19 cellular contexts compared by ENCODE assay signal in genomic region chr15:100923076-100923475, GRCh38. TPM values are rescaled to one million over a fixed set of nuclear protein-coding genes. Genes with fewer than 3 reads are reported as not detected.
DNase-seq lines count a peak whose midpoint lies in the region; ATAC-seq and TF ChIP-seq lines count a peak whose summit lies in the region.
"Had no signal": no experiment of that assay in that cellular context is flagged by ENCODE, and none has a peak within 500 bp of the region (broad histone marks: within the 10 kb centered on the region; RNA-seq: fewer than 3 reads in every experiment).

No MANE protein-coding gene starts in this region.

- H3K4me2 ChIP-seq in OCI-LY1 (ENCODE audit: low read length): peak overlapping the region; percentile 76

- peaks cover 27% of the 10 kb centered on the region for H3K79me2 ChIP-seq in OCI-LY1 (ENCODE audit: insufficient read depth, low read length)

- H3K9ac ChIP-seq in OCI-LY1 (ENCODE audit: low read length): peak overlapping the region; percentile 92

- H3K27ac Mint-ChIP-seq in dendritic cell treated with granulocyte-macrophage colony-stimulating factor and Interleukin-4, amounts not matched to agents 40 ng/mL and 50 ng/mL, for 4 days: peak overlapping the region; percentile 85
- no peak overlapping the region for H3K27ac Mint-ChIP-seq in activated T-cell treated with anti-CD3 and anti-CD28 coated beads, Interleukin-2, amount 50 U/mL, for 24 hours
- H3K27ac Mint-ChIP-seq: activated CD8-positive, alpha-beta T cell treated with anti-CD3 and anti-CD28 coated beads, Interleukin-2, amount 10 ng/mL, durations not matched to agents 7 days and 5 days had no signal

- H3K27ac ChIP-seq in OCI-LY1 (ENCODE audit: low read depth, low read length, poor library complexity, severe bottlenecking): peak overlapping the region; percentile 93
- peak overlapping the region; percentile 48 for H3K27ac ChIP-seq in temporal lobe (ENCODE audit: low read depth, low read length)
- H3K27ac ChIP-seq: cardiac muscle cell had no signal

- H2AFZ ChIP-seq in OCI-LY1 (ENCODE audit: low read length): no peak overlapping the region

- TF ChIP-seq CTCF in GM12875 (IDR thresholded peaks at IDR 0.05; ENCODE audit: borderline replicate concordance, insufficient read depth, low read depth, low read length) (no peak), OCI-LY1 (IDR thresholded peaks at IDR 0.05; ENCODE audit: low read length) (no peak)

- H3K9me2 ChIP-seq in OCI-LY1 (ENCODE audit: low read depth, low read length): no peaks in the 10 kb centered on the region

- no peak for ATAC-seq in HG02588 (IDR thresholded peaks at IDR 0.05; ENCODE audit: unreplicated experiment)
- ATAC-seq: activated CD4-positive, CD25-positive, alpha-beta regulatory T cell treated with anti-CD3 and anti-CD28 coated beads, Interleukin-2, amount 50 U/mL, for 24 hours; activated CD8-positive, alpha-beta T cell treated with anti-CD3 and anti-CD28 coated beads, Interleukin-2, amount 10 ng/mL, durations not matched to agents 7 days and 5 days; activated T-cell treated with anti-CD3 and anti-CD28 coated beads, Interleukin-2, amount 50 U/mL, for 4 hours; heart right ventricle; Right ventricle myocardium inferior had no signal

- intact Hi-C loops in dendritic cell treated with granulocyte-macrophage colony-stimulating factor and Interleukin-4, amounts not matched to agents 40 ng/mL and 50 ng/mL, for 4 days (cut with micrococcal nuclease): loop anchor here (2.0 kb wide), 1 partner anchor 14 kb away; no protein-coding TSS in a partner anchor

- H3K4me1 Mint-ChIP-seq in dendritic cell treated with granulocyte-macrophage colony-stimulating factor and Interleukin-4, amounts not matched to agents 40 ng/mL and 50 ng/mL, for 4 days (ENCODE audit: low read depth): peaks cover 59% of the 10 kb centered on the region
- H3K4me1 Mint-ChIP-seq in activated T-cell treated with anti-CD3 and anti-CD28 coated beads, Interleukin-2, amount 50 U/mL, for 24 hours (ENCODE audit: low read depth): peaks cover 20% of the 10 kb centered on the region

- no peaks in the 10 kb centered on the region for H3K27me3 ChIP-seq in OCI-LY1 (ENCODE audit: insufficient read depth, low read length)
- H3K27me3 ChIP-seq: testis had no signal

- H3K9me3 ChIP-seq in OCI-LY1 (ENCODE audit: low read length): no peaks in the 10 kb centered on the region
- H3K9me3 ChIP-seq: heart right ventricle, testis had no signal

- 0 out of 2 replicates have a peak, but pooled peaks cover 10% of the 10 kb centered on the region for H3F3A ChIP-seq in OCI-LY1 (ENCODE audit: insufficient read depth, low read length)

- H3K4me3 ChIP-seq in GM12875 (ENCODE audit: low read depth, low read length): peak overlapping the region; percentile 36
- H3K4me3 ChIP-seq in OCI-LY1 (ENCODE audit: low read depth, low read length, poor library complexity, severe bottlenecking): peak overlapping the region; percentile 88
- H3K4me3 ChIP-seq: cardiac muscle cell, heart right ventricle, testis had no signal

- H4K20me1 ChIP-seq in OCI-LY1 (ENCODE audit: insufficient read depth, low read length): no peaks in the 10 kb centered on the region

- H3K9me3 Mint-ChIP-seq in dendritic cell treated with granulocyte-macrophage colony-stimulating factor and Interleukin-4, amounts not matched to agents 40 ng/mL and 50 ng/mL, for 4 days: no peaks in the 10 kb centered on the region
- H3K9me3 Mint-ChIP-seq in activated T-cell treated with anti-CD3 and anti-CD28 coated beads, Interleukin-2, amount 50 U/mL, for 24 hours: no peaks in the 10 kb centered on the region
- H3K9me3 Mint-ChIP-seq: activated T-cell treated with anti-CD3 and anti-CD28 coated beads, Interleukin-2, amount 50 U/mL, for 4 hours had no signal

- DNase-seq in NCI-H524 treated with DMSO at 0.1 percent for 48 hours (lab: John Stamatoyannopoulos, UW): no peak
- DNase-seq in activated T-cell treated with anti-CD3 and anti-CD28 coated beads, Interleukin-2, amount 50 U/mL, for 24 hours: no peak
- DNase-seq: activated CD8-positive, alpha-beta T cell treated with anti-CD3 and anti-CD28 coated beads, Interleukin-2, amount 10 ng/mL, durations not matched to agents 7 days and 5 days; activated naive CD4-positive, alpha-beta T cell treated with Interleukin-2 at 50 U/mL for 16 hours; activated T-cell treated with anti-CD3 and anti-CD28 coated beads, Interleukin-2, amount 50 U/mL, for 4 hours; DMS79 treated with DMSO at 0.1 percent for 48 hours; heart right ventricle; midbrain; NCI-H1436 treated with DMSO at 0.1 percent for 48 hours; NCI-H510A treated with DMSO at 0.1 percent for 48 hours; testis had no signal

- peaks cover 82% of the 10 kb centered on the region for H3K36me3 Mint-ChIP-seq in dendritic cell treated with granulocyte-macrophage colony-stimulating factor and Interleukin-4, amounts not matched to agents 40 ng/mL and 50 ng/mL, for 4 days (ENCODE audit: low read depth)
- no peaks in the 10 kb centered on the region for H3K36me3 Mint-ChIP-seq in activated T-cell treated with anti-CD3 and anti-CD28 coated beads, Interleukin-2, amount 50 U/mL, for 24 hours (ENCODE audit: low read depth)

- H3K4me3 Mint-ChIP-seq in dendritic cell treated with granulocyte-macrophage colony-stimulating factor and Interleukin-4, amounts not matched to agents 40 ng/mL and 50 ng/mL, for 4 days: peak overlapping the region; percentile 73
- H3K4me3 Mint-ChIP-seq in activated T-cell treated with anti-CD3 and anti-CD28 coated beads, Interleukin-2, amount 50 U/mL, for 24 hours: no peak overlapping the region
- H3K4me3 Mint-ChIP-seq: activated T-cell treated with anti-CD3 and anti-CD28 coated beads, Interleukin-2, amount 50 U/mL, for 4 hours had no signal

- no peaks in the 10 kb centered on the region for H3K27me3 Mint-ChIP-seq in dendritic cell treated with granulocyte-macrophage colony-stimulating factor and Interleukin-4, amounts not matched to agents 40 ng/mL and 50 ng/mL, for 4 days
- peaks cover 57% of the 10 kb centered on the region for H3K27me3 Mint-ChIP-seq in activated T-cell treated with anti-CD3 and anti-CD28 coated beads, Interleukin-2, amount 50 U/mL, for 24 hours

- H3K36me3 ChIP-seq in OCI-LY1 (ENCODE audit: insufficient read depth, low read length): peaks cover 53% of the 10 kb centered on the region
- H3K36me3 ChIP-seq: cardiac muscle cell had no signal

- peaks cover 77% of the 10 kb centered on the region for H3K4me1 ChIP-seq in OCI-LY1 (ENCODE audit: insufficient read depth, low read length, severe bottlenecking)

RNA-seq across cellular contexts. Expression of gene LRRK1, which starts 3.9 kb away (rescaled TPM):
- total RNA-seq in temporal lobe: 0.98 TPM

RNA-seq across cellular contexts. Expression of gene ALDH1A3, which starts 43.4 kb away (rescaled TPM):
- 3.9 TPM for total RNA-seq in temporal lobe
- total RNA-seq: activated CD8-positive, alpha-beta T cell treated with anti-CD3 and anti-CD28 coated beads, Interleukin-2, amount 10 ng/mL, durations not matched to agents 7 days and 5 days; cardiac muscle cell had no signal
